1 cellular context compared by ENCODE assay signal in the genomic region with DNA sequence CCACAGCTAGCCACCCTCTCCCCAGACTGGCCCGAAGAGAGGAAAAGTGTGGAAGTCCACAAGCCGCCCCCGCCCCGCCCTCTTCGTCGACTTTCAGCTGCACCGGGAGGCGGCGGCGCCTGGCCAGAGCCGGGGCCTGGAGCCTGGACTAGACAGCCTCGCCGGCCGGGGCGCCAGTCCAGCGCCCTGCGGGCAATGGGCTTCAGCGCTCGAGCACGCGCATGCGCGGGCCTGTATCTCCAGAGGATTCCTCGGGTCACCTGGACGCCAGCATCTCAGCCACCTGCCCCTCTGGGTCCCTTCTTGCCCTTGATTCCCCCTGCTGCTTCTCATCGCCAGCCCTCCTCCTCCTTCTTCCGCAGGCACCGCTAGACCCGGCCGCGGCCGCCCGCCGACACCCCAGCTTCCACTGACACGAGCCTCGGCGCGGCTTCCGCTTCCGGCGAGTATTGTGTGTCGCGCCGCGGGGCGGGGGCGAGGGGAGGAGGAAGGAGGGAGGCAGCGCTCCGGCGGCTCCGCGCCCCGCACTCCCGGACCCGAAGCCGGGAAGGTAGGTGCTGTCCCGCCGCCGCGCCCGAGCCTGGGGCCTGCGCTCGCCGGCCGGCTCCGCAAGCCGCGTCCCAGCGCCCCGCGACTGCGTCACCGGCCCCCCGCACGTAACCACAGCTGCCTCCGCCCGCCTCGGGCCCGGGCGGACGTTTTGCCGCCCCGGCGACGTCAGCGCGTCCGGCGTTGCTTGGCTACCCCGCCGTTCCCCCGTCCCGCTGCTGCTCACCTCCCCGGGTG.
TF ChIP-seq lines count a peak whose summit lies in the region.

A gene (plus strand): TSS at position 482 of the 786 bp plus-strand sequence. CDS start 2,391 bp downstream, outside the sequence.

TF ChIP-seq in H1, 55 proteins besides CTCF, POLR2A, EP300 and RAD21:
- TF ChIP-seq BRCA1 (IDR thresholded peaks at IDR 0.05; ENCODE audit: low read depth, low read length) (no peak), BACH1 (IDR thresholded peaks at IDR 0.05; ENCODE audit: low read length) (no peak), EZH2 (IDR thresholded peaks at IDR 0.05; ENCODE audit: low read depth, low read length, severe bottlenecking) (no peak), CTBP2 (IDR thresholded peaks at IDR 0.05; ENCODE audit: borderline replicate concordance, insufficient read depth, insufficient read length, low read length) (no peak), CEBPB (IDR thresholded peaks at IDR 0.05; ENCODE audit: low read depth, low read length) (no peak), ASH2L (IDR thresholded peaks at IDR 0.05; ENCODE audit: low read length) (peak; percentile 9), NRF1 (IDR thresholded peaks at IDR 0.05; ENCODE audit: low read depth, low read length) (peak; percentile 53), RNF2 (IDR thresholded peaks at IDR 0.05; ENCODE audit: borderline replicate concordance, low read depth, low read length, missing control alignments, poor library complexity, severe bottlenecking) (no peak), SIN3A (conservative IDR thresholded peaks at IDR 0.05 in 1 of 2, IDR thresholded peaks at IDR 0.05 in 1 of 2; ENCODE audit: low read depth in 1 of 2, low read length in 2 of 2) (peak in 1 of 2 experiments; percentile 86; a peak in 3 of 4 replicates), PHF8 (conservative IDR thresholded peaks at IDR 0.05; ENCODE audit: low read depth, low read length) (peak; percentile 69), RBBP5 (IDR thresholded peaks at IDR 0.05; ENCODE audit: borderline replicate concordance, low read depth, low read length) (peak; percentile 86), TAF7 (optimal IDR thresholded peaks at IDR 0.05; ENCODE audit: borderline replicate concordance, low read depth, low read length) (peak; percentile 39), CBX8 (IDR thresholded peaks at IDR 0.05; ENCODE audit: borderline replicate concordance, low read depth, low read length) (no peak), SIRT6 (IDR thresholded peaks at IDR 0.05; ENCODE audit: low read length) (no peak), SP1 (IDR thresholded peaks at IDR 0.05; ENCODE audit: low read depth, low read length) (no peak), GABPA (IDR thresholded peaks at IDR 0.05; ENCODE audit: borderline replicate concordance, insufficient read depth, low read length) (no peak), SP4 (IDR thresholded peaks at IDR 0.05; ENCODE audit: low read length) (no peak; the same call in 1 of the 2 replicates), TAF1 (IDR thresholded peaks at IDR 0.05; ENCODE audit: low read depth, low read length) (peak; percentile 50; the same call in 1 of the 2 replicates), KDM4A (IDR thresholded peaks at IDR 0.05; ENCODE audit: low read depth, low read length, severe bottlenecking) (peak; percentile 88)
- TF ChIP-seq, protein P1, sequence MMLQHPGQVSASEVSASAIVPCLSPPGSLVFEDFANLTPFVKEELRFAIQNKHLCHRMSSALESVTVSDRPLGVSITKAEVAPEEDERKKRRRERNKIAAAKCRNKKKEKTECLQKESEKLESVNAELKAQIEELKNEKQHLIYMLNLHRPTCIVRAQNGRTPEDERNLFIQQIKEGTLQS (IDR thresholded peaks at IDR 0.05; ENCODE audit: insufficient read depth, low read depth, low read length) = no peak
- TF ChIP-seq, protein P2, sequence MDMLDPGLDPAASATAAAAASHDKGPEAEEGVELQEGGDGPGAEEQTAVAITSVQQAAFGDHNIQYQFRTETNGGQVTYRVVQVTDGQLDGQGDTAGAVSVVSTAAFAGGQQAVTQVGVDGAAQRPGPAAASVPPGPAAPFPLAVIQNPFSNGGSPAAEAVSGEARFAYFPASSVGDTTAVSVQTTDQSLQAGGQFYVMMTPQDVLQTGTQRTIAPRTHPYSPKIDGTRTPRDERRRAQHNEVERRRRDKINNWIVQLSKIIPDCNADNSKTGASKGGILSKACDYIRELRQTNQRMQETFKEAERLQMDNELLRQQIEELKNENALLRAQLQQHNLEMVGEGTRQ (IDR thresholded peaks at IDR 0.05; ENCODE audit: low read length) = no peak
TF ChIP-seq in H1: peak in this region for 8.
